Comparison of ENCODE assay signal across 1 cellular context in genomic region chr21:39097981-39098380, GRCh38.
TF ChIP-seq lines count a peak whose summit lies in the region.

No MANE protein-coding gene starts in this region.

TF ChIP-seq in GM23338, 12 proteins besides CTCF, POLR2A, EP300 and RAD21 (continued from another document):
- no peak for TF ChIP-seq ZNF462 (CRISPR knock-in tag; IDR thresholded peaks at IDR 0.05)
- TF ChIP-seq CREB1 (CRISPR knock-in tag; IDR thresholded peaks at IDR 0.05; ENCODE audit: low read depth) = no peak
